1 cellular context compared by ENCODE assay signal in genomic region chr7:105521731-105522458, GRCh38.
TF ChIP-seq lines count a peak whose summit lies in the region.

TSS of gene PUS7 (minus strand) at chr7:105522271. CDS start at chr7:105508512, 13,759 bp downstream.

TF ChIP-seq in GM23338, 12 proteins besides CTCF, POLR2A, EP300 and RAD21 (continued from another document):
- no peak for TF ChIP-seq ZNF462 (CRISPR knock-in tag; IDR thresholded peaks at IDR 0.05)
- TF ChIP-seq CREB1 (CRISPR knock-in tag; IDR thresholded peaks at IDR 0.05; ENCODE audit: low read depth): peak; percentile 30; the same call in 1 of the 2 replicates
- no peak for TF ChIP-seq EZH2phosphoT487 (IDR thresholded peaks at IDR 0.05; ENCODE audit: unreplicated experiment)
- TF ChIP-seq EZH2 (IDR thresholded peaks at IDR 0.05; ENCODE audit: low read depth, unreplicated experiment): no peak
- TF ChIP-seq ETS1 (IDR thresholded peaks at IDR 0.05): peak; percentile 20; the same call in 1 of the 2 replicates
- TF ChIP-seq JUNB (IDR thresholded peaks at IDR 0.05; ENCODE audit: unreplicated experiment): no peak
